14 cellular contexts compared by ENCODE assay signal in the genomic region with DNA sequence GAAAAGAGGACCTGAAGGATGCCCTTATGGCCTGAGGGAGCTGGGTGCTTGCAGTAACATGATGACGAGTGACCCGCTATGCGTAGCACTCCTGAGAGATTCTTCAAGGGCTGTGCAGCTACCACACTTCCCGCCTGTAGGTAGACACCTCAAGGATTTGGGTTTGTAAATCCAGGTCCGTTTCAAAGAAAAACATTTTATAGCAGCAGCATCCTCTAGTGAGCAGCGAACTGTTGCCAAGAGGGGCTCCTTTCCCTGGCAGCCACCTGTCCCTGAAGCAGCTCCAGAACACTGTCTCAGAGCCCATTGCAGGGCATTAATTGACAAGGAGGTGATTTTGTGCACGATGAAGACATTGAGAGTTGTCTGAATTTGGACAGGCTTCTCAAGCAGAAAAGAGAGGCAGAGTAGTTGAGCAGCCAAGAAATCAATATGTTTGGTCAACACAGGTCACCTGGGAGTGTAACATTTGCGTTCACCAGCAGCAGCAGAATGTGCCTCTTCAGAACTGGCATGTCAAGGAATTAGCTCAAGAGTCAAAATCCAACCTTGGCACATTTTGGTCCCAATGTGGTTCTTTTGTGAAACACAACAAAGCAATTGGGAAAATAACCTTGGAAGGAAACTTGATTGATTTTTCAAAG.
DNase-seq lines count a peak whose midpoint lies in the region; ATAC-seq, FAIRE-seq and TF ChIP-seq lines count a peak whose summit lies in the region.
"Had no signal": no experiment of that assay in that cellular context is flagged by ENCODE, and none has a peak within 500 bp of the region (broad histone marks: within the 10 kb centered on the region; RNA-seq: fewer than 3 reads in every experiment).

No MANE protein-coding gene starts in this region.

- no peaks in the 10 kb centered on the region; a peak in 1 of 5 replicates for H3K27me3 ChIP-seq in HepG2 (ENCODE audit: control insufficient read depth in 1 of 2, insufficient read depth in 2 of 2, low read length in 2 of 2)
- H3K27me3 ChIP-seq: BLaER1 treated with 17β-estradiol and CSF1 and Interleukin-3, amounts not matched to agents 10 nM and 100 nM had no signal

- peak in 2 of 3 experiments; percentile 23 to 36 for DNase-seq in NCI-H1417 (lab: John Stamatoyannopoulos, UW)
- DNase-seq in NCI-H1417 treated with DMSO at 0.1 percent for 48 hours (lab: John Stamatoyannopoulos, UW), result no peak
- peak; percentile 40 for DNase-seq in NCI-H2029 treated with DMSO at 0.1 percent for 48 hours (lab: John Stamatoyannopoulos, UW)
- no peak for DNase-seq in HepG2 (ENCODE audit: low spot score)
- DNase-seq in activated CD4-positive, CD25-positive, alpha-beta regulatory T cell treated with anti-CD3 and anti-CD28 coated beads, Interleukin-2, amount 50 U/mL, for 72 hours, result no peak
- DNase-seq in COLO668 (lab: John Stamatoyannopoulos, UW; ENCODE audit: unreplicated experiment), result no peak
- DNase-seq: ACHN; CD4-positive, CD25-positive, alpha-beta regulatory T cell; GM23248 had no signal

- no peaks in the 10 kb centered on the region for H3K36me3 ChIP-seq in HepG2 (replicated peaks in 1 of 2; ENCODE audit: control insufficient read depth in 1 of 2, insufficient read depth in 2 of 2, low read length in 2 of 2)
- H3K36me3 ChIP-seq: BLaER1 treated with 17β-estradiol and CSF1 and Interleukin-3, amounts not matched to agents 10 nM and 100 nM had no signal

- POLR2A ChIA-PET in HepG2 (lab: Yijun Ruan, JAX), result no interaction called here

- no peak overlapping the region for H3K27ac ChIP-seq in HepG2 (ENCODE audit: extremely low read length, insufficient read depth, low read length)
- H3K27ac ChIP-seq: BLaER1 treated with 17β-estradiol and CSF1 and Interleukin-3, amounts not matched to agents 10 nM and 100 nM; GM23248 had no signal

- no peaks in the 10 kb centered on the region for H3K4me1 ChIP-seq in HepG2 (ENCODE audit: insufficient read depth, low read length)
- H3K4me1 ChIP-seq: BLaER1 treated with 17β-estradiol and CSF1 and Interleukin-3, amounts not matched to agents 10 nM and 100 nM had no signal

- FAIRE-seq in HepG2 (lab: Jason Lieb, UNC), result no peak
- FAIRE-seq: GM12878, GM18507, H54 had no signal

- H2AFZ ChIP-seq in HepG2 (ENCODE audit: low read length), result no peak overlapping the region
- H2AFZ ChIP-seq: GM23248 had no signal

- H3K79me2 ChIP-seq in HepG2 (ENCODE audit: insufficient read depth, low read length), result no peaks in the 10 kb centered on the region

- no peak for TF ChIP-seq CTCF in HepG2 (CRISPR knock-in tag; IDR thresholded peaks at IDR 0.05)

- H3K9ac ChIP-seq in HepG2 (ENCODE audit: insufficient read depth, low read depth, low read length), result no peak overlapping the region
- H3K9ac ChIP-seq: BLaER1 treated with 17β-estradiol and CSF1 and Interleukin-3, amounts not matched to agents 10 nM and 100 nM; GM23248 had no signal

- no peak overlapping the region for H3K4me2 ChIP-seq in HepG2 (ENCODE audit: low read depth, low read length)
- H3K4me2 ChIP-seq: BLaER1 treated with 17β-estradiol and CSF1 and Interleukin-3, amounts not matched to agents 10 nM and 100 nM had no signal

- TF ChIP-seq RAD21 in HepG2 (CRISPR knock-in tag; IDR thresholded peaks at IDR 0.05), result no peak

- H4K20me1 ChIP-seq in HepG2 (ENCODE audit: insufficient read depth, low read length), result no peaks in the 10 kb centered on the region
- H4K20me1 ChIP-seq: BLaER1 treated with 17β-estradiol and CSF1 and Interleukin-3, amounts not matched to agents 10 nM and 100 nM had no signal

- 12% methylated on average over 6 of the region's 8 CpGs for WGBS in HepG2 (ENCODE audit: low lambda C conversion rate)

- TF ChIP-seq EP300 in HepG2 (IDR thresholded peaks at IDR 0.05; ENCODE audit: low read depth in 2 of 2, low read length in 2 of 2), result no peak
- TF ChIP-seq EP300 in HepG2 (CRISPR knock-in tag; IDR thresholded peaks at IDR 0.05; ENCODE audit: borderline replicate concordance), result no peak

- intact Hi-C loops in HepG2 (cut with micrococcal nuclease; ENCODE audit: unreplicated experiment), result no loop called here

- in situ Hi-C loops in HepG2 (cut with HindIII; ENCODE audit: extremely low pct_ligation_motif_present, low pct_unique_long_range_greater_than_20kb), result no loop called here

- no peaks in the 10 kb centered on the region for H3K9me3 ChIP-seq in HepG2 (ENCODE audit: low read length)
- H3K9me3 ChIP-seq: BLaER1 treated with 17β-estradiol and CSF1 and Interleukin-3, amounts not matched to agents 10 nM and 100 nM had no signal

- H3K4me3 ChIP-seq in HepG2 (replicated peaks in 1 of 3; ENCODE audit: insufficient read depth in 1 of 3, low read depth in 2 of 3, low read length in 3 of 3), result no peak overlapping the region
- H3K4me3 ChIP-seq: BLaER1 treated with 17β-estradiol and CSF1 and Interleukin-3, amounts not matched to agents 10 nM and 100 nM; GM12878; GM23248 had no signal

- TF ChIP-seq POLR2A in HepG2 (IDR thresholded peaks at IDR 0.05; ENCODE audit: insufficient read depth in 1 of 2, low read depth in 2 of 2, low read length in 2 of 2), result no peak

- BruUV-seq in HepG2 (replicated peaks; lab: Mats Ljungman, UMichigan), result no TSS peak

- CTCF ChIA-PET in HepG2 (lab: Yijun Ruan, JAX; ENCODE audit: low intra/inter-chr PET ratio, low total read pairs), result no interaction called here

- ATAC-seq in HepG2 (no peak), HG02759 (IDR thresholded peaks at IDR 0.05; ENCODE audit: unreplicated experiment) (no peak)
- ATAC-seq: GM12878 had no signal

TF ChIP-seq in HepG2, 621 proteins besides CTCF, POLR2A, EP300 and RAD21:
- TF ChIP-seq ZNF614 (CRISPR knock-in tag; IDR thresholded peaks at IDR 0.05; ENCODE audit: borderline replicate concordance) (no peak), MXD4 (CRISPR knock-in tag; IDR thresholded peaks at IDR 0.05) (no peak), ONECUT2 (CRISPR knock-in tag; IDR thresholded peaks at IDR 0.05) (0 out of 2 replicates have a peak, but pooled peaks have one; percentile 44)

Comparison
In these comparisons a context has a peak if more than half of its experiments do, and no peak if none do; other contexts are left out.
1. DNase-seq: peak in NCI-H1417 (2 of 3) and NCI-H2029 treated with DMSO at 0.1 percent for 48 hours (single experiment); none in NCI-H1417 treated with DMSO at 0.1 percent for 48 hours (single experiment), HepG2 (single experiment), activated CD4-positive, CD25-positive, alpha-beta regulatory T cell treated with anti-CD3 and anti-CD28 coated beads, Interleukin-2, amount 50 U/mL, for 72 hours (single experiment) and COLO668 (single experiment).